In the genomic region with DNA sequence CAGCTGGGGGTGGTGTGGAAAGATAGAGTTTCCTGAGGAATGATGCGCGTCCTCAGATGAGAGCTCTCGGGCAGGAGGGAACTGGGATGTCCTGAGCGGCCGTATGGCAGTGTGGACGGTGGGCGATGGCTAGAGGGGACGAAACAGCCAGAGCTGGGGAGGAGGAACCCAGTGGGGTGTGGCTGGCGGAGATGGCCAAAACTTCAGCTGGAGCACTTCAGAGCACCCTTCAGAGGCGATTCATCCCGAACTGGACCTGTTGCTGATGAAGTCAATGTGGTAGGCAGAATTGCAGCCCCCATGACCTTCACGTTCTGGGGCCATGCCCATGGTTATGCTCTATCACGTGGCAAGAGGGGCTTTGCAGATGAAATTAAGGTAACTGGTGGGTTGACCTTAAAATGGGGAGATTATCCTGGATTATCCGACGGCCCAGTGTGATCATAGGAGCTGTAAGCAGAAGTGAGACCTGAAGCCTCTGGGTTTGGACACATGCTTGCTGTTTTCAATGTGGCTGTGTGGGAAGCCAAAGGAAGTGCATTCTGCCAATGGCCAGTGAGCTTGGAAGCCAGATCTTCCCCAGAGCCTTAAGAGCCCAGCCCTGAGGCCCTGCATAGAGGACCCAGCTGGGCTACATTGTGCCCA, we compare ENCODE assay signal across 1 cellular context.
A peak's percentile ranks its signal among the peaks of the same experiment; 100 is the strongest.
TF ChIP-seq lines count a peak whose summit lies in the region.

No MANE protein-coding gene starts in this region.

TF ChIP-seq in K562, 482 proteins besides CTCF, POLR2A, EP300 and RAD21:
- TF ChIP-seq RBM22 (IDR thresholded peaks at IDR 0.05; ENCODE audit: low read depth, low read length, poor library complexity, severe bottlenecking): peak; percentile 54
- peak; percentile 54 for TF ChIP-seq POLR2G (IDR thresholded peaks at IDR 0.05; ENCODE audit: low read depth, low read length)
- TF ChIP-seq, protein P1, sequence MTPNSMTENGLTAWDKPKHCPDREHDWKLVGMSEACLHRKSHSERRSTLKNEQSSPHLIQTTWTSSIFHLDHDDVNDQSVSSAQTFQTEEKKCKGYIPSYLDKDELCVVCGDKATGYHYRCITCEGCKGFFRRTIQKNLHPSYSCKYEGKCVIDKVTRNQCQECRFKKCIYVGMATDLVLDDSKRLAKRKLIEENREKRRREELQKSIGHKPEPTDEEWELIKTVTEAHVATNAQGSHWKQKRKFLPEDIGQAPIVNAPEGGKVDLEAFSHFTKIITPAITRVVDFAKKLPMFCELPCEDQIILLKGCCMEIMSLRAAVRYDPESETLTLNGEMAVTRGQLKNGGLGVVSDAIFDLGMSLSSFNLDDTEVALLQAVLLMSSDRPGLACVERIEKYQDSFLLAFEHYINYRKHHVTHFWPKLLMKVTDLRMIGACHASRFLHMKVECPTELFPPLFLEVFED (CRISPR knock-in tag; conservative IDR thresholded peaks at IDR 0.05): 0 out of 2 replicates have a peak, but pooled peaks have one; percentile 34
- TF ChIP-seq POLR2AphosphoS5 (IDR thresholded peaks at IDR 0.05; ENCODE audit: control insufficient read depth, insufficient read depth, low read depth, low read length): no peak
TF ChIP-seq in K562: peak in this region for 3.
